ENCODE assay signal across 22 cellular contexts in the genomic region with DNA sequence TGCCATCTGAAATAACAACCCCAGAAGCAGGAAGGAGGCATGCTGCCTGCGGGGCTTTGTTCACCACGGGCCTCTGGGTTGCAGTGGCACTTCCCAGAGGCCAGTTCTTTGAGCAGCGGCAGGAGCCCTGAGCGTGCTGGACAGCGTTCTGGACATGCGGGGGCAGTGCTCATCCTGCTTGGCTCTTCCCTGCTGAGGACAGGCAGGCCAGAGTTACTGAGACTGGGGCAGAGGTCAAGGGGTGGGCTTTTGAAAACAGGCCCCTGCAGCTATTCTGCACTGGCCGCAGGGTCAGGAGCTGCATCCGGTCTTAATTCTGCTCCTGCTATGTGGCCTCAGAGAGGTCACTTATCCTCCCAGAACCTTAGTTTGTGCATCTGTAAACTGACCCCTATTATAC.
DNase-seq lines count a peak whose midpoint lies in the region; ATAC-seq and TF ChIP-seq lines count a peak whose summit lies in the region.
"Had no signal": no experiment of that assay in that cellular context is flagged by ENCODE, and none has a peak within 500 bp of the region (broad histone marks: within the 10 kb centered on the region; RNA-seq: fewer than 3 reads in every experiment).

No MANE protein-coding gene starts in this region.

- intact Hi-C loops in Right ventricle myocardium inferior (cut with DNase I) = no loop called here
- intact Hi-C loops in posterior cingulate gyrus (cut with DNase I) = no loop called here

- H3K27me3 Mint-ChIP-seq in type B pancreatic cell = no peaks in the 10 kb centered on the region

- H3K27me3 ChIP-seq in cardiac muscle cell = no peaks in the 10 kb centered on the region
- no peaks in the 10 kb centered on the region for H3K27me3 ChIP-seq in brain microvascular endothelial cell (replicated peaks)
- no peaks in the 10 kb centered on the region for H3K27me3 ChIP-seq in liver (ENCODE audit: control insufficient read depth in 4 of 4, insufficient read depth in 4 of 4, low read length in 3 of 4)
- H3K27me3 ChIP-seq: BLaER1, left lung, SJCRH30 had no signal

- ATAC-seq in Right ventricle myocardium inferior = no peak
- ATAC-seq: left lung, Panc1 had no signal

- in situ Hi-C loops in brain microvascular endothelial cell (cut with HindIII; ENCODE audit: low pct_ligation_motif_present, low sequenced_read_pairs) = no loop called here

- H3K9ac ChIP-seq in liver (ENCODE audit: low read depth in 1 of 2, low read length in 2 of 2) = no peak overlapping the region
- H3K9ac ChIP-seq: BLaER1, GM23248 had no signal

- H3K9me3 Mint-ChIP-seq in type B pancreatic cell = no peaks in the 10 kb centered on the region
- H3K9me3 Mint-ChIP-seq: activated CD4-positive, alpha-beta T cell treated with anti-CD3 and anti-CD28 coated beads, Interleukin-2, amount 10 ng/mL, durations not matched to agents 24 days and 14 days; activated naive CD8-positive, alpha-beta T cell treated with anti-CD3 and anti-CD28 coated beads for 36 hours had no signal

- no peaks in the 10 kb centered on the region for H3K36me3 Mint-ChIP-seq in type B pancreatic cell
- H3K36me3 Mint-ChIP-seq: activated naive CD8-positive, alpha-beta T cell treated with anti-CD3 and anti-CD28 coated beads for 36 hours had no signal

- no peaks in the 10 kb centered on the region for H3K4me1 ChIP-seq in cardiac muscle cell (ENCODE audit: low read depth)
- H3K4me1 ChIP-seq in liver (ENCODE audit: control insufficient read depth in 4 of 4, insufficient read depth in 4 of 4, low read length in 3 of 4) = no peaks in the 10 kb centered on the region
- H3K4me1 ChIP-seq: BLaER1, Caco-2, left lung, prostate gland, SJCRH30 had no signal

- TF ChIP-seq CTCF in cardiac muscle cell (IDR thresholded peaks at IDR 0.05; ENCODE audit: low read depth, low read length) (no peak), brain microvascular endothelial cell (IDR thresholded peaks at IDR 0.05; ENCODE audit: low read depth, low read length, missing control alignments) (no peak), liver (IDR thresholded peaks at IDR 0.05; ENCODE audit: low read depth, low read length, missing input control) (no peak), type B pancreatic cell (conservative IDR thresholded peaks at IDR 0.05) (peak; percentile 33)

- H3K4me3 ChIP-seq in cardiac muscle cell (no peak overlapping the region), brain microvascular endothelial cell (ENCODE audit: low read depth, low read length) (no peak overlapping the region), liver (ENCODE audit: low read depth in 1 of 3, low read length in 3 of 3) (no peak overlapping the region)
- H3K4me3 ChIP-seq: BLaER1, GM23248, left lung, prostate gland, SJCRH30 had no signal

- H3K9me3 ChIP-seq in cardiac muscle cell (ENCODE audit: low read depth) = no peaks in the 10 kb centered on the region
- no peaks in the 10 kb centered on the region for H3K9me3 ChIP-seq in liver (ENCODE audit: control insufficient read depth in 4 of 4, low read length in 3 of 4)
- H3K9me3 ChIP-seq: BLaER1, Caco-2, left lung, prostate gland, SJCRH30 had no signal

- H3K27ac Mint-ChIP-seq in type B pancreatic cell = peak overlapping the region; percentile 8
- H3K27ac Mint-ChIP-seq: activated CD4-positive, alpha-beta T cell treated with anti-CD3 and anti-CD28 coated beads, Interleukin-2, amount 10 ng/mL, durations not matched to agents 24 days and 14 days; activated naive CD8-positive, alpha-beta T cell treated with anti-CD3 and anti-CD28 coated beads for 36 hours; nephron had no signal

- no peak for TF ChIP-seq RAD21 in liver (IDR thresholded peaks at IDR 0.05)

- WGBS in liver = 61% methylated on average over 8 of the region's 8 CpGs

- DNase-seq in cardiac muscle cell (ENCODE audit: low read depth in 1 of 2, low spot score in 1 of 2) = peak; percentile 13 to 67
- no peak for DNase-seq in Right ventricle myocardium inferior (ENCODE audit: missing footprints)
- peak; percentile 4 for DNase-seq in brain microvascular endothelial cell
- DNase-seq in type B pancreatic cell (ENCODE audit: extremely low spot score, unreplicated experiment) = no peak
- DNase-seq in caudate nucleus (lab: John Stamatoyannopoulos, UW) = no peak
- DNase-seq in posterior cingulate gyrus = no peak
- no peak for DNase-seq in superior temporal gyrus (ENCODE audit: extremely low spot score)
- DNase-seq: activated CD4-positive, alpha-beta T cell treated with anti-CD3 and anti-CD28 coated beads, Interleukin-2, amount 10 ng/mL, durations not matched to agents 24 days and 14 days; activated naive CD8-positive, alpha-beta T cell treated with anti-CD3 and anti-CD28 coated beads for 36 hours; Caco-2; DMS79 treated with DMSO at 0.1 percent for 48 hours; effector CD8-positive, alpha-beta T cell; foreskin melanocyte; GM23248; left lung; NCI-H510A treated with DMSO at 0.1 percent for 48 hours; SJCRH30 had no signal

- H3K36me3 ChIP-seq in cardiac muscle cell = no peaks in the 10 kb centered on the region
- H3K36me3 ChIP-seq in brain microvascular endothelial cell (replicated peaks) = no peaks in the 10 kb centered on the region
- H3K36me3 ChIP-seq in liver (ENCODE audit: control insufficient read depth in 4 of 4, insufficient read depth in 3 of 4, low read depth in 1 of 4, low read length in 3 of 4) = no peaks in the 10 kb centered on the region
- H3K36me3 ChIP-seq: BLaER1, left lung, prostate gland, SJCRH30 had no signal

- peaks cover 16% of the 10 kb centered on the region for H3K4me1 Mint-ChIP-seq in type B pancreatic cell (ENCODE audit: unreplicated experiment)
- H3K4me1 Mint-ChIP-seq: activated CD4-positive, alpha-beta T cell treated with anti-CD3 and anti-CD28 coated beads, Interleukin-2, amount 10 ng/mL, durations not matched to agents 24 days and 14 days; activated naive CD8-positive, alpha-beta T cell treated with anti-CD3 and anti-CD28 coated beads for 36 hours had no signal

- H3K4me3 Mint-ChIP-seq in type B pancreatic cell = no peak overlapping the region
- H3K4me3 Mint-ChIP-seq: activated CD4-positive, alpha-beta T cell treated with anti-CD3 and anti-CD28 coated beads, Interleukin-2, amount 10 ng/mL, durations not matched to agents 24 days and 14 days; activated naive CD8-positive, alpha-beta T cell treated with anti-CD3 and anti-CD28 coated beads for 36 hours; nephron had no signal

- H3K27ac ChIP-seq in cardiac muscle cell (no peak overlapping the region), brain microvascular endothelial cell (no peak overlapping the region), liver (ENCODE audit: low read depth in 1 of 2, low read length in 2 of 2) (no peak overlapping the region), caudate nucleus (ENCODE audit: low read depth, low read length) (no peak overlapping the region)
- H3K27ac ChIP-seq: BLaER1, GM23248, left lung, prostate gland, SJCRH30 had no signal

TF ChIP-seq in liver, 16 proteins besides CTCF, POLR2A, EP300 and RAD21:
- peak; percentile 37 to 67 for TF ChIP-seq RXRA (IDR thresholded peaks at IDR 0.05)
- TF ChIP-seq HNF4A (conservative IDR thresholded peaks at IDR 0.05) = no peak
- TF ChIP-seq, protein P1, sequence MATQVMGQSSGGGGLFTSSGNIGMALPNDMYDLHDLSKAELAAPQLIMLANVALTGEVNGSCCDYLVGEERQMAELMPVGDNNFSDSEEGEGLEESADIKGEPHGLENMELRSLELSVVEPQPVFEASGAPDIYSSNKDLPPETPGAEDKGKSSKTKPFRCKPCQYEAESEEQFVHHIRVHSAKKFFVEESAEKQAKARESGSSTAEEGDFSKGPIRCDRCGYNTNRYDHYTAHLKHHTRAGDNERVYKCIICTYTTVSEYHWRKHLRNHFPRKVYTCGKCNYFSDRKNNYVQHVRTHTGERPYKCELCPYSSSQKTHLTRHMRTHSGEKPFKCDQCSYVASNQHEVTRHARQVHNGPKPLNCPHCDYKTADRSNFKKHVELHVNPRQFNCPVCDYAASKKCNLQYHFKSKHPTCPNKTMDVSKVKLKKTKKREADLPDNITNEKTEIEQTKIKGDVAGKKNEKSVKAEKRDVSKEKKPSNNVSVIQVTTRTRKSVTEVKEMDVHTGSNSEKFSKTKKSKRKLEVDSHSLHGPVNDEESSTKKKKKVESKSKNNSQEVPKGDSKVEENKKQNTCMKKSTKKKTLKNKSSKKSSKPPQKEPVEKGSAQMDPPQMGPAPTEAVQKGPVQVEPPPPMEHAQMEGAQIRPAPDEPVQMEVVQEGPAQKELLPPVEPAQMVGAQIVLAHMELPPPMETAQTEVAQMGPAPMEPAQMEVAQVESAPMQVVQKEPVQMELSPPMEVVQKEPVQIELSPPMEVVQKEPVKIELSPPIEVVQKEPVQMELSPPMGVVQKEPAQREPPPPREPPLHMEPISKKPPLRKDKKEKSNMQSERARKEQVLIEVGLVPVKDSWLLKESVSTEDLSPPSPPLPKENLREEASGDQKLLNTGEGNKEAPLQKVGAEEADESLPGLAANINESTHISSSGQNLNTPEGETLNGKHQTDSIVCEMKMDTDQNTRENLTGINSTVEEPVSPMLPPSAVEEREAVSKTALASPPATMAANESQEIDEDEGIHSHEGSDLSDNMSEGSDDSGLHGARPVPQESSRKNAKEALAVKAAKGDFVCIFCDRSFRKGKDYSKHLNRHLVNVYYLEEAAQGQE (IDR thresholded peaks at IDR 0.05) = peak; percentile 83
- peak; percentile 88 for TF ChIP-seq NR2F2 (IDR thresholded peaks at IDR 0.05)

Comparison
In these comparisons a context has a peak if more than half of its experiments do, and no peak if none do; other contexts are left out.
1. DNase-seq: peak in cardiac muscle cell (2 of 2) and brain microvascular endothelial cell (single experiment); none in Right ventricle myocardium inferior (single experiment), type B pancreatic cell (single experiment), caudate nucleus (0 of 61), posterior cingulate gyrus (0 of 10) and superior temporal gyrus (single experiment).